Comparison of ENCODE assay signal across 8 cellular contexts in the genomic region with DNA sequence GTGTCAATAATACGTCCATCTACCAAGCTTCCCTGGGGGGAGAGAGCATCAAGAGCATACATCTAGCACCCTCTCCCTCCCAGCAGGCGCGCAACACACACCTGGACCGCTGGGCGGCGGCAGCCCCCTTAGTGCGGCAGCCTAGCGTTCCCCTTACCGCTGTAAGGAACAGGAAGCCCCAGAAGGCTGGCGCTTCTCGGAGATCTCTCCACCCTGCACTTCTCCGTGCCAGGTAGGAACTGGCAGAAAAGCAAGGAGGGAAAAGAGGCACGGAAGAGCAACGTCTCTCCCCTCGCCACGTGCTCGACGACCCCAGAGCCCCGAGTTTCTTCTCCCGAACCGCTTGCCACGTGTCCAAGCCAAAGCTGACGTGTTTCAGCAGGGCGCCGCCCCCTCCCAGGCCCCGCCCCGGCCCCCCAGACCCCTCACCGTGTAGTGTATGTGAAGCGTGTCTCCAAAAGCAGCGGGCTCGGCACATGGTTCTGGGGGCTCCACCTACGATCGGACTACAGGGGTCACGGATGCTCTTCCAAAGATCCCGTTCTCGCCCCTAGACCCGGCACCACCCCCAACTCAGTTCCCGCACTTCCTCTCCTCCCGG. TPM values are rescaled to one million over a fixed set of nuclear protein-coding genes. Genes with fewer than 3 reads are reported as not detected.
DNase-seq lines count a peak whose midpoint lies in the region; TF ChIP-seq lines count a peak whose summit lies in the region.

No MANE protein-coding gene starts in this region.

- peak overlapping the region; percentile 50 for H3K9ac ChIP-seq in H9 (ENCODE audit: extremely low read depth, insufficient read length, low read length)

- H2AK5ac ChIP-seq in H9 (ENCODE audit: insufficient read length, low read length), result no peak overlapping the region

- H3K36me3 Mint-ChIP-seq in H9 (ENCODE audit: insufficient read depth in 1 of 3, low read depth in 3 of 3), result peaks cover 19 to 53% (median 30%) of the 10 kb centered on the region in 3 experiments

- no peaks in the 10 kb centered on the region for H3K27me3 ChIP-seq in H9 (ENCODE audit: insufficient read depth, low read length)
- H3K27me3 ChIP-seq in esophagus muscularis mucosa, result no peaks in the 10 kb centered on the region
- H3K27me3 ChIP-seq in neutrophil, result no peaks in the 10 kb centered on the region
- no peaks in the 10 kb centered on the region for H3K27me3 ChIP-seq in thymus (ENCODE audit: control insufficient read depth, insufficient read depth)

- peak overlapping the region; percentile 80 to 87 for H3K4me3 Mint-ChIP-seq in H9

- H3K27me3 Mint-ChIP-seq in H9 (ENCODE audit: low read depth), result no peaks in the 10 kb centered on the region

- H2BK20ac ChIP-seq in H9 (ENCODE audit: low read depth, low read length, poor library complexity, severe bottlenecking), result no peak overlapping the region

- H2BK15ac ChIP-seq in H9 (ENCODE audit: low read depth, low read length), result no peak overlapping the region

- peak overlapping the region; percentile 72 to 97 (median 90); a peak in 5 of 7 replicates for H3K27ac Mint-ChIP-seq in H9

- H4K91ac ChIP-seq in H9 (ENCODE audit: insufficient read length, low read depth, low read length), result no peak overlapping the region

- H3K4me3 ChIP-seq in GM12864 (ENCODE audit: low read depth, low read length) (peak overlapping the region; percentile 93), esophagus muscularis mucosa (peak overlapping the region; percentile 70 to 86 (median 75)), neutrophil (ENCODE audit: low read depth in 1 of 2, low read length in 1 of 2) (peak overlapping the region; percentile 76 to 77), thymus (ENCODE audit: low read length) (peak overlapping the region; percentile 88)

- peaks cover 10 to 14% of the 10 kb centered on the region in 2 experiments for H3K4me1 Mint-ChIP-seq in H9

- no peaks in the 10 kb centered on the region for H3K4me1 ChIP-seq in H9 (ENCODE audit: insufficient read depth, low read length)
- peaks cover 0 to 16% (median 14%) of the 10 kb centered on the region in 4 donors for H3K4me1 ChIP-seq in esophagus muscularis mucosa
- H3K4me1 ChIP-seq in neutrophil (ENCODE audit: control insufficient read depth in 1 of 2, insufficient read depth in 1 of 2, low read depth in 1 of 2, low read length in 1 of 2), result peaks cover 9 to 12% of the 10 kb centered on the region in 2 experiments
- H3K4me1 ChIP-seq in thymus (ENCODE audit: control insufficient read depth, insufficient read depth, low read length), result peaks cover 8% of the 10 kb centered on the region

- H2BK5ac ChIP-seq in H9 (ENCODE audit: insufficient read length, low read length), result no peak overlapping the region

- H2BK120ac ChIP-seq in H9 (ENCODE audit: low read depth, low read length, poor library complexity, severe bottlenecking), result no peak overlapping the region

- peak; percentile 94 for TF ChIP-seq CTCF in GM12864 (IDR thresholded peaks at IDR 0.05; ENCODE audit: low read depth, low read length, missing control alignments)
- TF ChIP-seq CTCF in H9 (conservative IDR thresholded peaks at IDR 0.05), result peak; percentile 70
- TF ChIP-seq CTCF in esophagus muscularis mucosa (IDR thresholded peaks at IDR 0.05), result peak; percentile 50 to 59 (median 57)
- TF ChIP-seq CTCF in neutrophil (IDR thresholded peaks at IDR 0.05), result peak; percentile 23

- H3K4ac ChIP-seq in H9 (ENCODE audit: low read depth, low read length), result no peak overlapping the region

- H3K79me1 ChIP-seq in H9 (ENCODE audit: insufficient read depth, low read depth, low read length, poor library complexity, severe bottlenecking), result no peaks in the 10 kb centered on the region

- no peaks in the 10 kb centered on the region for H3K9me3 ChIP-seq in H9 (ENCODE audit: control insufficient read depth, low read depth, low read length)
- no peaks in the 10 kb centered on the region for H3K9me3 ChIP-seq in esophagus muscularis mucosa
- H3K9me3 ChIP-seq in neutrophil, result no peaks in the 10 kb centered on the region
- no peaks in the 10 kb centered on the region for H3K9me3 ChIP-seq in thymus (ENCODE audit: control insufficient read depth)

- peaks cover 0 to 16% (median 0%) of the 10 kb centered on the region in 4 donors for H3K36me3 ChIP-seq in esophagus muscularis mucosa
- H3K36me3 ChIP-seq in neutrophil, result peaks cover 42% of the 10 kb centered on the region
- no peaks in the 10 kb centered on the region for H3K36me3 ChIP-seq in thymus (ENCODE audit: control insufficient read depth, insufficient read depth)

- intact Hi-C loops in esophagus muscularis mucosa (cut with DNase I), result no loop called here

- no CpG with 5 or more reads among the region's 39 CpGs for WGBS in H9 (ENCODE audit: extremely low coverage, insufficient read length, low lambda C conversion rate)
- 1% methylated on average over 18 of the region's 39 CpGs for WGBS in esophagus muscularis mucosa
- WGBS in thymus, result under 1% methylated on average over 39 of the region's 39 CpGs

- H3K23ac ChIP-seq in H9 (ENCODE audit: insufficient read length, low read depth, low read length), result no peak overlapping the region

- H2AFZ ChIP-seq in H9 (ENCODE audit: low read length), result no peak overlapping the region

- peak overlapping the region; percentile 60 for H3K18ac ChIP-seq in H9 (ENCODE audit: insufficient read length, low read depth, low read length)

- peak overlapping the region; percentile 8 for H3K4me2 ChIP-seq in H9 (ENCODE audit: insufficient read depth, insufficient read length, low read length)

- TF ChIP-seq POLR2A in esophagus muscularis mucosa (IDR thresholded peaks at IDR 0.05; ENCODE audit: low read depth), result no peak

- no peak overlapping the region for H4K5ac ChIP-seq in H9 (ENCODE audit: insufficient read length, low read depth, low read length)

- H3K79me2 ChIP-seq in H9 (ENCODE audit: insufficient read depth, low read length), result no peaks in the 10 kb centered on the region

- H3K9me3 Mint-ChIP-seq in H9, result no peaks in the 10 kb centered on the region

- no peaks in the 10 kb centered on the region for H4K20me1 ChIP-seq in H9 (ENCODE audit: control insufficient read depth, insufficient read depth, insufficient read length)

- no peak overlapping the region for H2BK12ac ChIP-seq in H9 (ENCODE audit: insufficient read length, low read depth, low read length)

- no peak overlapping the region for H3K56ac ChIP-seq in H9 (ENCODE audit: insufficient read length, low read depth, low read length)

- H3K27ac ChIP-seq in H9 (ENCODE audit: insufficient read length, low read depth, low read length) (no peak overlapping the region), esophagus muscularis mucosa (replicated peaks in 1 of 4) (peak overlapping the region; percentile 48 to 61 (median 56)), neutrophil (no peak overlapping the region), thymus (ENCODE audit: low read depth) (peak overlapping the region; percentile 85)

- H3T11ph ChIP-seq in H9 (ENCODE audit: low read length), result no peak overlapping the region

- TF ChIP-seq EP300 in esophagus muscularis mucosa (IDR thresholded peaks at IDR 0.05), result no peak

- DNase-seq in GM12864 (ENCODE audit: low read depth) (peak; percentile 47), H9 (peak; percentile 83), NCI-H1092 treated with DMSO at 0.1 percent for 48 hours (lab: John Stamatoyannopoulos, UW) (peak; percentile 31), esophagus muscularis mucosa (ENCODE audit: extremely low spot score) (no peak), pons (ENCODE audit: low spot score) (no peak)
- peak; percentile 44 to 69 (median 60) for DNase-seq in activated CD8-positive, alpha-beta memory T cell treated with anti-CD3 and anti-CD28 coated beads for 48 hours (ENCODE audit: low read depth in 2 of 3, low spot score in 2 of 3)

- H3K23me2 ChIP-seq in H9 (ENCODE audit: insufficient read length, low read depth, low read length, poor library complexity, severe bottlenecking), result peaks cover 4% of the 10 kb centered on the region

- H3K14ac ChIP-seq in H9 (ENCODE audit: insufficient read depth, low read length), result 0 out of 2 replicates have a peak overlapping the region, but pooled peaks have one; percentile 6

- no peak overlapping the region for H4K8ac ChIP-seq in H9 (replicated peaks; ENCODE audit: insufficient read length, low read depth, low read length)

RNA-seq across cellular contexts. Expression of a gene that starts 0.6 kb away (rescaled TPM):
- 40.8 and 43.6 TPM in 2 replicates for total RNA-seq in H9 (2021)
- 1 to 10 TPM; 4.9 to 8.1 (median 7.8) TPM for total RNA-seq in esophagus muscularis mucosa
- polyA plus RNA-seq in thymus, result 36.7 TPM

RNA-seq across cellular contexts. Expression of a gene that starts 32.6 kb away (rescaled TPM):
- total RNA-seq in H9 (2021) (254 and 263 TPM in 2 replicates), esophagus muscularis mucosa (10 to 100 TPM; 42.8 to 71.9 (median 65.1) TPM)
- 70.6 TPM for polyA plus RNA-seq in thymus

RNA-seq across cellular contexts. Expression of a gene that starts 46.8 kb away (rescaled TPM):
- 0.37 and 0.53 TPM in 2 replicates for total RNA-seq in H9 (2021)
- 1 to 10 TPM in 2 of 4 donors, under 1 TPM in 2; 0.92 to 1.8 (median 1.1) TPM for total RNA-seq in esophagus muscularis mucosa
- 14.1 TPM for polyA plus RNA-seq in thymus

RNA-seq across cellular contexts. Expression of a gene that starts 53.4 kb away (rescaled TPM):
- total RNA-seq in H9 (2021) (not detected in 2 replicates), esophagus muscularis mucosa (not detected)
- polyA plus RNA-seq in thymus, result 0.05 TPM

RNA-seq across cellular contexts. Expression of a gene that starts 59.0 kb away (rescaled TPM):
- total RNA-seq in H9 (2021) (9.5 and 9.7 TPM in 2 replicates), esophagus muscularis mucosa (1 to 10 TPM in 1 of 4 donors, under 1 TPM in 2, not detected in 1; 0.29 to 6.5 (median 0.32) TPM)
- 1.8 TPM for polyA plus RNA-seq in thymus

Comparison
In these comparisons a context has a peak if more than half of its experiments do, and no peak if none do; other contexts are left out.
1. DNase-seq: peak in GM12864 (single experiment), H9 (single experiment), NCI-H1092 treated with DMSO at 0.1 percent for 48 hours (single experiment) and activated CD8-positive, alpha-beta memory T cell treated with anti-CD3 and anti-CD28 coated beads for 48 hours (3 of 3); none in esophagus muscularis mucosa (single experiment) and pons (single experiment).
2. CTCF ChIP-seq: peak in every context shown above with its lines; median percentile 94 in GM12864; 70 in H9; 57 in esophagus muscularis mucosa; 23 in neutrophil.
3. H3K27ac ChIP-seq: peak in esophagus muscularis mucosa (4 of 4) and thymus (single experiment); none in H9 (single experiment) and neutrophil (single experiment).
4. Peak in every context shown above with its lines, with median percentiles within 50 percentile points of each other: H3K4me3 ChIP-seq.